10 cellular contexts compared by ENCODE assay signal in genomic region chr12:54173906-54174471, GRCh38. TPM values are rescaled to one million over a fixed set of nuclear protein-coding genes. Genes with fewer than 3 reads are reported as not detected.
DNase-seq lines count a peak whose midpoint lies in the region; ATAC-seq and TF ChIP-seq lines count a peak whose summit lies in the region.
"Had no signal": no experiment of that assay in that cellular context is flagged by ENCODE, and none has a peak within 500 bp of the region (broad histone marks: within the 10 kb centered on the region; RNA-seq: fewer than 3 reads in every experiment).

No MANE protein-coding gene starts in this region.

- 59 to 79% methylated on average over 2 of the region's 2 CpGs for WGBS in mesodermal cell (ENCODE audit: insufficient coverage in 2 of 2), 2 experiments
- 66% methylated on average over 2 of the region's 2 CpGs for WGBS in suprapubic skin

- in situ Hi-C loops in G401 (cut with HindIII; ENCODE audit: low sequenced_read_pairs) = no loop called here

- H3K4me1 ChIP-seq in mesodermal cell (ENCODE audit: control insufficient read depth, insufficient read depth, low read length, poor library complexity, severe bottlenecking) = peaks cover 6% of the 10 kb centered on the region
- peaks cover 32% of the 10 kb centered on the region for H3K4me1 ChIP-seq in suprapubic skin
- H3K4me1 ChIP-seq in foreskin keratinocyte = peaks cover 10% of the 10 kb centered on the region

- no peak for DNase-seq in AG04449 (ENCODE audit: low read depth, low spot score)
- DNase-seq in G401 (ENCODE audit: low spot score) = peak; percentile 13
- no peak for DNase-seq in suprapubic skin (ENCODE audit: low spot score in 2 of 2)
- DNase-seq in nucleus accumbens (lab: John Stamatoyannopoulos, UW) = no peak
- DNase-seq in foreskin keratinocyte = no peak
- DNase-seq: midbrain had no signal

- H3K36me3 ChIP-seq in mesodermal cell (ENCODE audit: control insufficient read depth, insufficient read depth, low read length) (no peaks in the 10 kb centered on the region), suprapubic skin (no peaks in the 10 kb centered on the region)
- H3K36me3 ChIP-seq: thyroid gland had no signal

- no peak for TF ChIP-seq POLR2A in suprapubic skin (IDR thresholded peaks at IDR 0.05)

- CTCF ChIA-PET in AG04449 (lab: Yijun Ruan, JAX) = interaction anchor here (1.0 to 1.7 kb wide), 5 partner anchors 12 to 141 kb away, joined by 3 to 6 read pairs (median 5); partner anchors contain the start of gene HOXC5

- H3K4me3 ChIP-seq in AG04449 (ENCODE audit: low read depth, low read length) (peak overlapping the region; percentile 55), mesodermal cell (ENCODE audit: extremely low read depth, insufficient read depth, low read length, poor library complexity, severe bottlenecking) (peak overlapping the region; percentile 21), suprapubic skin (no peak overlapping the region)

- no peaks in the 10 kb centered on the region for H3K27me3 ChIP-seq in suprapubic skin
- H3K27me3 ChIP-seq in foreskin keratinocyte = peaks cover 30% of the 10 kb centered on the region

- H3K27ac ChIP-seq in VCaP = peak overlapping the region; percentile 43; the same call in 1 of the 2 replicates
- H3K27ac ChIP-seq in mesodermal cell (ENCODE audit: low read depth, low read length, severe bottlenecking) = no peak overlapping the region
- H3K27ac ChIP-seq in suprapubic skin = no peak overlapping the region
- no peak overlapping the region for H3K27ac ChIP-seq in foreskin keratinocyte
- H3K27ac ChIP-seq: thyroid gland had no signal

- no peak for ATAC-seq in HG02973 (IDR thresholded peaks at IDR 0.05; ENCODE audit: unreplicated experiment)
- ATAC-seq in foreskin keratinocyte = no peak

- TF ChIP-seq CTCF in AG04449 (IDR thresholded peaks at IDR 0.05; ENCODE audit: insufficient read depth, low read length, missing control alignments) (no peak), VCaP (conservative IDR thresholded peaks at IDR 0.05) (no peak), suprapubic skin (IDR thresholded peaks at IDR 0.05) (no peak), foreskin keratinocyte (conservative IDR thresholded peaks at IDR 0.05) (no peak)

- no peaks in the 10 kb centered on the region for H3K9me3 ChIP-seq in mesodermal cell (ENCODE audit: control insufficient read depth, low read length)
- H3K9me3 ChIP-seq in suprapubic skin = no peaks in the 10 kb centered on the region
- H3K9me3 ChIP-seq: thyroid gland had no signal

- no peak for TF ChIP-seq EP300 in suprapubic skin (IDR thresholded peaks at IDR 0.05)

- POLR2A ChIA-PET in AG04449 (lab: Yijun Ruan, JAX) = interaction anchor here (0.6 to 1.2 kb wide), 3 partner anchors 15 to 142 kb away, joined by 3 to 6 read pairs (median 3); partner anchors contain the start of gene SMUG1

RNA-seq across cellular contexts. Expression of gene SMUG1, which starts 14.8 kb away (rescaled TPM):
- total RNA-seq in G401 (2014; rRNA removed; shearing (Covaris generic)) = 52.2 and 64.7 TPM in 2 replicates
- 21.6 TPM for polyA plus RNA-seq in mesodermal cell (2013, experiment 1 of 2)
- 18.4 TPM for polyA plus RNA-seq in mesodermal cell (2013, experiment 2 of 2)
- 10 to 100 TPM; 40.6 to 56.4 (median 52.6) TPM for total RNA-seq in suprapubic skin
- total RNA-seq in foreskin keratinocyte = 54.7 and 58.7 TPM in 2 replicates
- polyA plus RNA-seq in foreskin keratinocyte = 73.3 and 80.9 TPM in 2 replicates
